Comparison of ENCODE assay signal across 15 cellular contexts in the genomic region with DNA sequence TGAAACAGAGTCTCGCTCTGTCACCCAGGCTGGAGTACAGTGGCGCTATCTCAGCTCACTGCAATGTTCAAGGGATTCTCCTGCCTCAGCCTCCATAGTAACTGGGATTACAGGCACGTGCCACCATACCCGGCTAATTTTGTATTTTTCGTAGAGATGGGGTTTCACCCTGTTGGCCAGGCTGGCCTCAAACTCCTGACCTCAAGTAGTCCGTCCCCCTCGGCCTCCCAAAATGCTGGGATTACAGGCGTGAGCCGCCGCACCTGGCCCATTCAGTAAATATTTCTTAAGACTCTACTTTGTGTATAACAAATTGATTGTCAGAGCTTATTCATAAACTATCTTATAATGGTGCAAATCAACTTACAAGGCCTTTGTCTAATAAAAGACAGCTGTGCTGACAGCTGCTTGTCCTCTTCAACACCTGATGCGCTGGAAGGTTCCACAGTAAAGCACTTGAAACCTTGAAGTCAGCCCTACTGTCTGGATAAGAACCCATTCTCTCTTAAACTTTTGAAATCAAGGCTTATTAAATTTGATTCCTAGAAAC. TPM values are rescaled to one million over a fixed set of nuclear protein-coding genes. Genes with fewer than 3 reads are reported as not detected.
DNase-seq lines count a peak whose midpoint lies in the region; ATAC-seq, FAIRE-seq and TF ChIP-seq lines count a peak whose summit lies in the region.
"Had no signal": no experiment of that assay in that cellular context is flagged by ENCODE, and none has a peak within 500 bp of the region (broad histone marks: within the 10 kb centered on the region; RNA-seq: fewer than 3 reads in every experiment).

No MANE protein-coding gene starts in this region.

- H3K9me3 Mint-ChIP-seq in Calu3 (ENCODE audit: low read depth, unreplicated experiment), result no peaks in the 10 kb centered on the region
- H3K9me3 Mint-ChIP-seq: CD4-positive, alpha-beta memory T cell; naive thymus-derived CD8-positive, alpha-beta T cell had no signal

- TF ChIP-seq RAD21 in liver (IDR thresholded peaks at IDR 0.05), result no peak

- TF ChIP-seq POLR2A in adrenal gland (IDR thresholded peaks at IDR 0.05) (no peak), stomach (IDR thresholded peaks at IDR 0.05) (no peak), H54 (IDR thresholded peaks at IDR 0.05; ENCODE audit: low read depth, low read length) (no peak)

- H3K27me3 ChIP-seq in adrenal gland, result no peaks in the 10 kb centered on the region
- no peaks in the 10 kb centered on the region for H3K27me3 ChIP-seq in liver (ENCODE audit: control insufficient read depth in 4 of 4, insufficient read depth in 4 of 4, low read length in 3 of 4)
- H3K27me3 ChIP-seq in stomach, result no peaks in the 10 kb centered on the region
- H3K27me3 ChIP-seq: SJSA1 had no signal

- intact Hi-C loops in adrenal gland (cut with DNase I), result loop anchor here in 1 of 2 donors (10.0 kb wide), 1 partner anchor 332 kb away; no protein-coding TSS in a partner anchor
- intact Hi-C loops in stomach (cut with DNase I; ENCODE audit: low total_unique reads), result no loop called here
- intact Hi-C loops in Calu3 (cut with micrococcal nuclease; ENCODE audit: unreplicated experiment), result no loop called here

- no peak for ATAC-seq in HG02759 (IDR thresholded peaks at IDR 0.05; ENCODE audit: unreplicated experiment)
- ATAC-seq: naive thymus-derived CD8-positive, alpha-beta T cell had no signal

- TF ChIP-seq CTCF in adrenal gland (IDR thresholded peaks at IDR 0.05) (no peak), liver (IDR thresholded peaks at IDR 0.05; ENCODE audit: low read depth, low read length, missing input control) (no peak), stomach (IDR thresholded peaks at IDR 0.05) (no peak), Calu3 (IDR thresholded peaks at IDR 0.05; ENCODE audit: unreplicated experiment) (no peak)

- H3K4me3 ChIP-seq in adrenal gland (no peak overlapping the region), liver (ENCODE audit: low read depth in 1 of 3, low read length in 3 of 3) (no peak overlapping the region), stomach (no peak overlapping the region)
- H3K4me3 ChIP-seq: SJSA1 had no signal

- H3K4me1 ChIP-seq in adrenal gland (replicated peaks in 1 of 2) (peaks cover 21 to 22% of the 10 kb centered on the region in 2 donors), liver (ENCODE audit: control insufficient read depth in 4 of 4, insufficient read depth in 4 of 4, low read length in 3 of 4) (peaks cover 4 to 33% (median 12%) of the 10 kb centered on the region in 4 donors), stomach (peaks cover 17 to 26% (median 19%) of the 10 kb centered on the region in 4 donors)
- H3K4me1 ChIP-seq: SJSA1 had no signal

- H3K27me3 Mint-ChIP-seq in Calu3 (ENCODE audit: unreplicated experiment), result no peaks in the 10 kb centered on the region
- H3K27me3 Mint-ChIP-seq: activated naive CD8-positive, alpha-beta T cell; CD4-positive, alpha-beta memory T cell; naive thymus-derived CD8-positive, alpha-beta T cell had no signal

- DNase-seq in DMS 273 (lab: John Stamatoyannopoulos, UW; ENCODE audit: unreplicated experiment), result peak; percentile 11
- no peak for DNase-seq in DMS 273 treated with DMSO at 0.1 percent for 48 hours (lab: John Stamatoyannopoulos, UW)
- no peak for DNase-seq in adrenal gland
- no peak for DNase-seq in stomach
- DNase-seq in Calu3, result no peak
- DNase-seq in H54 (ENCODE audit: insufficient read length, low spot score), result no peak
- DNase-seq: CD4-positive, alpha-beta memory T cell; cortex of kidney; naive thymus-derived CD8-positive, alpha-beta T cell; NCI-H748 treated with DMSO at 0.1 percent for 48 hours had no signal

- no peak overlapping the region for H3K27ac Mint-ChIP-seq in Calu3 (ENCODE audit: unreplicated experiment)
- H3K27ac Mint-ChIP-seq: activated naive CD8-positive, alpha-beta T cell had no signal

- no peak for TF ChIP-seq EP300 in stomach (IDR thresholded peaks at IDR 0.05)

- H3K9ac ChIP-seq in liver (ENCODE audit: low read depth in 1 of 2, low read length in 2 of 2), result peak overlapping the region in 1 of 2 donors; percentile 34

- peaks cover 0 to 9% of the 10 kb centered on the region in 2 donors for H3K36me3 ChIP-seq in adrenal gland (replicated peaks in 1 of 2)
- H3K36me3 ChIP-seq in liver (ENCODE audit: control insufficient read depth in 4 of 4, insufficient read depth in 3 of 4, low read depth in 1 of 4, low read length in 3 of 4), result peaks cover 0 to 24% (median 16%) of the 10 kb centered on the region in 4 donors
- H3K36me3 ChIP-seq in stomach, result peaks cover 0 to 42% (median 36%) of the 10 kb centered on the region in 4 donors

- H3K9me3 ChIP-seq in adrenal gland (replicated peaks in 1 of 3) (no peaks in the 10 kb centered on the region), liver (ENCODE audit: control insufficient read depth in 4 of 4, low read length in 3 of 4) (no peaks in the 10 kb centered on the region), stomach (no peaks in the 10 kb centered on the region)
- H3K9me3 ChIP-seq: SJSA1 had no signal

- peak overlapping the region; percentile 63 to 91 (median 79) for H3K27ac ChIP-seq in adrenal gland
- peak overlapping the region; percentile 77 to 80 for H3K27ac ChIP-seq in liver (ENCODE audit: low read depth in 1 of 2, low read length in 2 of 2)
- H3K27ac ChIP-seq in stomach, result peak overlapping the region; percentile 39 to 83 (median 80)
- H3K27ac ChIP-seq: 22Rv1, SJSA1 had no signal

- BruUV-seq in Calu3 (replicated peaks; lab: Mats Ljungman, UMichigan), result no TSS peak

- H3K4me3 Mint-ChIP-seq in Calu3 (ENCODE audit: low read depth, unreplicated experiment), result no peak overlapping the region
- H3K4me3 Mint-ChIP-seq: activated naive CD8-positive, alpha-beta T cell; CD4-positive, alpha-beta memory T cell; naive thymus-derived CD8-positive, alpha-beta T cell had no signal

- CTCF ChIA-PET in Calu3 (lab: Charles Lee), result interaction anchor here (1.5 to 1.8 kb wide), 4 partner anchors 31 to 332 kb away, joined by 4 to 6 read pairs (median 6); no protein-coding TSS in a partner anchor

- H3K4me1 Mint-ChIP-seq in Calu3 (ENCODE audit: low read depth, unreplicated experiment), result no peaks in the 10 kb centered on the region

- WGBS in adrenal gland, 4 donors, result 75 to 88% (median 85%) methylated on average over 11 of the region's 11 CpGs
- WGBS in liver, result 72% methylated on average over 11 of the region's 11 CpGs
- 55 to 77% (median 71%) methylated on average over 11 of the region's 11 CpGs for WGBS in stomach, 5 donors

- H3K36me3 Mint-ChIP-seq in Calu3 (ENCODE audit: insufficient read depth, unreplicated experiment), result peaks cover 17% of the 10 kb centered on the region
- H3K36me3 Mint-ChIP-seq: CD4-positive, alpha-beta memory T cell had no signal

- no peak for FAIRE-seq in H54 (lab: Jason Lieb, UNC)

TF ChIP-seq in liver, 16 proteins besides CTCF, POLR2A, EP300 and RAD21 (continues in another document):
- TF ChIP-seq RXRA (IDR thresholded peaks at IDR 0.05) (no peak), FOXA1 (IDR thresholded peaks at IDR 0.05) (no peak), SP1 (IDR thresholded peaks at IDR 0.05) (no peak), YY1 (IDR thresholded peaks at IDR 0.05) (no peak), HNF4A (conservative IDR thresholded peaks at IDR 0.05) (no peak), EGR1 (IDR thresholded peaks at IDR 0.05; ENCODE audit: low read depth in 2 of 2) (no peak), GABPA (IDR thresholded peaks at IDR 0.05 in 1 of 2, conservative IDR thresholded peaks at IDR 0.05 in 1 of 2) (no peak), FOXA2 (IDR thresholded peaks at IDR 0.05) (no peak), NR2F2 (IDR thresholded peaks at IDR 0.05) (no peak), TAF1 (conservative IDR thresholded peaks at IDR 0.05) (no peak), HNF4G (IDR thresholded peaks at IDR 0.05) (no peak), JUND (IDR thresholded peaks at IDR 0.05) (no peak)
- TF ChIP-seq, protein P1, sequence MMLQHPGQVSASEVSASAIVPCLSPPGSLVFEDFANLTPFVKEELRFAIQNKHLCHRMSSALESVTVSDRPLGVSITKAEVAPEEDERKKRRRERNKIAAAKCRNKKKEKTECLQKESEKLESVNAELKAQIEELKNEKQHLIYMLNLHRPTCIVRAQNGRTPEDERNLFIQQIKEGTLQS (IDR thresholded peaks at IDR 0.05), result no peak
- TF ChIP-seq, protein P2, sequence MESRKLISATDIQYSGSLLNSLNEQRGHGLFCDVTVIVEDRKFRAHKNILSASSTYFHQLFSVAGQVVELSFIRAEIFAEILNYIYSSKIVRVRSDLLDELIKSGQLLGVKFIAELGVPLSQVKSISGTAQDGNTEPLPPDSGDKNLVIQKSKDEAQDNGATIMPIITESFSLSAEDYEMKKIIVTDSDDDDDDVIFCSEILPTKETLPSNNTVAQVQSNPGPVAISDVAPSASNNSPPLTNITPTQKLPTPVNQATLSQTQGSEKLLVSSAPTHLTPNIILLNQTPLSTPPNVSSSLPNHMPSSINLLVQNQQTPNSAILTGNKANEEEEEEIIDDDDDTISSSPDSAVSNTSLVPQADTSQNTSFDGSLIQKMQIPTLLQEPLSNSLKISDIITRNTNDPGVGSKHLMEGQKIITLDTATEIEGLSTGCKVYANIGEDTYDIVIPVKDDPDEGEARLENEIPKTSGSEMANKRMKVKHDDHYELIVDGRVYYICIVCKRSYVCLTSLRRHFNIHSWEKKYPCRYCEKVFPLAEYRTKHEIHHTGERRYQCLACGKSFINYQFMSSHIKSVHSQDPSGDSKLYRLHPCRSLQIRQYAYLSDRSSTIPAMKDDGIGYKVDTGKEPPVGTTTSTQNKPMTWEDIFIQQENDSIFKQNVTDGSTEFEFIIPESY (IDR thresholded peaks at IDR 0.05), result no peak
- TF ChIP-seq, protein P3, sequence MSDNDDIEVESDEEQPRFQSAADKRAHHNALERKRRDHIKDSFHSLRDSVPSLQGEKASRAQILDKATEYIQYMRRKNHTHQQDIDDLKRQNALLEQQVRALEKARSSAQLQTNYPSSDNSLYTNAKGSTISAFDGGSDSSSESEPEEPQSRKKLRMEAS (IDR thresholded peaks at IDR 0.05), result no peak

RNA-seq across cellular contexts. Expression of a gene that starts 14.7 kb away (rescaled TPM):
- total RNA-seq in adrenal gland, result 100 to 1,000 TPM in 4 of 8 donors, 10 to 100 TPM in 4; 26.1 to 115 (median 77.0) TPM
- 10 to 100 TPM in 2 of 3 donors, 1 to 10 TPM in 1; 9.8 to 26.9 (median 14.8) TPM for polyA plus RNA-seq in adrenal gland
- 10 to 100 TPM in 1 of 2 donors, 1 to 10 TPM in 1; 6.1 to 98.3 TPM for total RNA-seq in liver
- 100 to 1,000 TPM in 1 of 2 donors, 10 to 100 TPM in 1; 96.3 to 144 TPM for polyA plus RNA-seq in liver
- 10 to 100 TPM in 4 of 5 donors, under 1 TPM in 1; 0.58 to 70.6 (median 15.6) TPM for total RNA-seq in stomach
- polyA plus RNA-seq in stomach, result 10 to 100 TPM; 29.5 to 34.8 (median 31.9) TPM
- total RNA-seq in Calu3 (2022), result 24.7 and 28.5 TPM in 2 replicates
